In genomic region chr21:31151682-31152081, GRCh38 we compare ENCODE assay signal across 20 cellular contexts.
"Had no signal": no experiment of that assay in that cellular context is flagged by ENCODE, and none has a peak within 500 bp of the region (broad histone marks: within the 10 kb centered on the region; RNA-seq: fewer than 3 reads in every experiment).

No MANE protein-coding gene starts in this region.

- DNase-seq: activated CD4-positive, alpha-beta T cell treated with anti-CD3 and anti-CD28 coated beads, Interleukin-2, amount 50 U/mL, for 1 hour; activated gamma-delta T cell treated with Interleukin-2 at 50 U/mL for 16 hours; activated T-cell treated with anti-CD3 and anti-CD28 coated beads, Interleukin-2, amount 50 U/mL, for 1 hour; central memory CD4-positive, alpha-beta T cell; dorsolateral prefrontal cortex; effector memory CD8-positive, alpha-beta T cell; gastrocnemius medialis; head of caudate nucleus; hypothalamus; nucleus accumbens; small intestine; stimulated activated CD4-positive, alpha-beta T cell treated with anti-CD3 and anti-CD28 coated beads, Interleukin-2, amount 100 ng/mL, for 24 hours; stomach; trophoblast cell had no signal

- H3K9me3 ChIP-seq: gastrocnemius medialis had no signal

- H3K36me3 ChIP-seq: ascending aorta, gastrocnemius medialis, stomach had no signal

- ATAC-seq: activated CD4-positive, CD25-positive, alpha-beta regulatory T cell treated with anti-CD3 and anti-CD28 coated beads, Interleukin-2, amount 50 U/mL, for 24 hours; effector memory CD8-positive, alpha-beta T cell; esophagus mucosa; sciatic nerve; stimulated activated memory B cell treated with anti-CD40 and anti-IgM and Interleukin-4, amounts not matched to agents 10 μg/mL and 1 μg/mL and 100 μg/mL, for 72 hours had no signal

- H3K27me3 ChIP-seq: ascending aorta, dorsolateral prefrontal cortex, gastrocnemius medialis, stomach, suprapubic skin had no signal

- H3K27ac ChIP-seq: ascending aorta, dorsolateral prefrontal cortex, gastrocnemius medialis, stomach, suprapubic skin had no signal

- H3K4me1 ChIP-seq: ascending aorta, gastrocnemius medialis, stomach, suprapubic skin had no signal

- H3K4me3 ChIP-seq: ascending aorta, dorsolateral prefrontal cortex, gastrocnemius medialis, stomach, suprapubic skin had no signal
